16 cellular contexts compared by ENCODE assay signal in genomic region chr1:88708011-88708410, GRCh38. TPM values are rescaled to one million over a fixed set of nuclear protein-coding genes. Genes with fewer than 3 reads are reported as not detected.
DNase-seq lines count a peak whose midpoint lies in the region; ATAC-seq and TF ChIP-seq lines count a peak whose summit lies in the region.
"Had no signal": no experiment of that assay in that cellular context is flagged by ENCODE, and none has a peak within 500 bp of the region (broad histone marks: within the 10 kb centered on the region; RNA-seq: fewer than 3 reads in every experiment).

No MANE protein-coding gene starts in this region.

- ATAC-seq in foreskin keratinocyte (peak; percentile 39), GM18907 (IDR thresholded peaks at IDR 0.05; ENCODE audit: unreplicated experiment) (no peak)
- ATAC-seq: A549; CD8-positive, alpha-beta T cell; GM12878; GM23338 had no signal

- H3K79me2 ChIP-seq in PC-9 (ENCODE audit: low read depth): peaks cover 98% of the 10 kb centered on the region

- H3K4me3 ChIP-seq in LNCaP clone FGC (ENCODE audit: low read depth, low read length) (no peak overlapping the region), PC-9 (peak overlapping the region; percentile 3; the same call in 1 of the 2 replicates), right atrium auricular region (no peak overlapping the region)
- H3K4me3 ChIP-seq: A549, GM12878, GM23338 had no signal

- H3K4me1 ChIP-seq in PC-9 (replicated peaks; ENCODE audit: insufficient read depth) (peaks cover 24% of the 10 kb centered on the region), foreskin keratinocyte (no peaks in the 10 kb centered on the region), right atrium auricular region (no peaks in the 10 kb centered on the region)
- H3K4me1 ChIP-seq: A549, BE2C had no signal

- DNase-seq in LNCaP clone FGC (ENCODE audit: low read depth) (peak; percentile 69), PC-9 (peak in 1 of 2 experiments; percentile 88), foreskin keratinocyte (peak in 1 of 2 donors; percentile 13), NK-92 (lab: John Stamatoyannopoulos, UW; ENCODE audit: unreplicated experiment) (no peak), right atrium auricular region (ENCODE audit: low spot score) (no peak)
- no peak for DNase-seq in NK-92 treated with Interleukin-12 subunit alpha and Interleukin-12 subunit beta, amount 100 ng/mL, for 24 hours (lab: John Stamatoyannopoulos, UW)
- DNase-seq: BE2C; CD8-positive, alpha-beta T cell; COR-L47; H7; IMR-90 had no signal

- CTCF ChIA-PET in PC-9 (lab: Charles Lee): no interaction called here

- no peaks in the 10 kb centered on the region for H3K9me2 ChIP-seq in PC-9 (ENCODE audit: insufficient read depth)

- POLR2A ChIA-PET in PC-9 (lab: Charles Lee; ENCODE audit: unreplicated experiment): no interaction called here

- H4K20me1 ChIP-seq in PC-9 (ENCODE audit: insufficient read depth): peaks cover 32% of the 10 kb centered on the region

- peaks cover 13% of the 10 kb centered on the region for H3K36me3 ChIP-seq in PC-9 (ENCODE audit: low read depth)
- peaks cover 3% of the 10 kb centered on the region for H3K36me3 ChIP-seq in right atrium auricular region
- H3K36me3 ChIP-seq: BE2C had no signal

- intact Hi-C loops in PC-9 (cut with micrococcal nuclease; ENCODE audit: unreplicated experiment): no loop called here

- H3K27ac ChIP-seq in PC-9 (peak overlapping the region; percentile 11; the same call in 1 of the 2 replicates), foreskin keratinocyte (no peak overlapping the region), right atrium auricular region (no peak overlapping the region)
- H3K27ac ChIP-seq: A549, C4-2B had no signal

- BruUV-seq in PC-9 (replicated peaks; lab: Mats Ljungman, UMichigan): no TSS peak

- no peak overlapping the region for H2AFZ ChIP-seq in PC-9
- H2AFZ ChIP-seq: GM23338 had no signal

- H3K4me2 ChIP-seq in PC-9: peak overlapping the region; percentile 55
- H3K4me2 ChIP-seq: A549, GM23338 had no signal

- peaks cover 9% of the 10 kb centered on the region for H3F3A ChIP-seq in PC-9 (ENCODE audit: insufficient read depth, low read depth)

- no peak for TF ChIP-seq CTCF in LNCaP clone FGC (IDR thresholded peaks at IDR 0.05; ENCODE audit: control insufficient read depth, extremely low read depth, insufficient read depth)
- no peak for TF ChIP-seq CTCF in PC-9 (conservative IDR thresholded peaks at IDR 0.05)
- no peak for TF ChIP-seq CTCF in foreskin keratinocyte (conservative IDR thresholded peaks at IDR 0.05)
- no peak for TF ChIP-seq CTCF in right atrium auricular region (IDR thresholded peaks at IDR 0.05)

- no peaks in the 10 kb centered on the region for H3K27me3 ChIP-seq in PC-9 (ENCODE audit: insufficient read depth, low read depth)
- no peaks in the 10 kb centered on the region for H3K27me3 ChIP-seq in foreskin keratinocyte
- H3K27me3 ChIP-seq in right atrium auricular region: no peaks in the 10 kb centered on the region
- H3K27me3 ChIP-seq: BE2C had no signal

- H3K9me3 ChIP-seq in PC-9 (ENCODE audit: insufficient read depth, low read depth) (peaks cover 4% of the 10 kb centered on the region; the same call in 1 of the 2 replicates), right atrium auricular region (no peaks in the 10 kb centered on the region)
- H3K9me3 ChIP-seq: A549, BE2C had no signal

RNA-seq across cellular contexts. Expression of gene PKN2, which starts 23.9 kb away (rescaled TPM):
- total RNA-seq in PC-9 (2021) (79.3 and 81.8 TPM in 2 replicates), foreskin keratinocyte (33.0 and 36.7 TPM in 2 replicates), right atrium auricular region (10 to 100 TPM; 21.7 to 24.9 TPM)
- polyA plus RNA-seq in foreskin keratinocyte: 5.2 and 6.6 TPM in 2 replicates
